1 cellular context compared by ENCODE assay signal in the genomic region with DNA sequence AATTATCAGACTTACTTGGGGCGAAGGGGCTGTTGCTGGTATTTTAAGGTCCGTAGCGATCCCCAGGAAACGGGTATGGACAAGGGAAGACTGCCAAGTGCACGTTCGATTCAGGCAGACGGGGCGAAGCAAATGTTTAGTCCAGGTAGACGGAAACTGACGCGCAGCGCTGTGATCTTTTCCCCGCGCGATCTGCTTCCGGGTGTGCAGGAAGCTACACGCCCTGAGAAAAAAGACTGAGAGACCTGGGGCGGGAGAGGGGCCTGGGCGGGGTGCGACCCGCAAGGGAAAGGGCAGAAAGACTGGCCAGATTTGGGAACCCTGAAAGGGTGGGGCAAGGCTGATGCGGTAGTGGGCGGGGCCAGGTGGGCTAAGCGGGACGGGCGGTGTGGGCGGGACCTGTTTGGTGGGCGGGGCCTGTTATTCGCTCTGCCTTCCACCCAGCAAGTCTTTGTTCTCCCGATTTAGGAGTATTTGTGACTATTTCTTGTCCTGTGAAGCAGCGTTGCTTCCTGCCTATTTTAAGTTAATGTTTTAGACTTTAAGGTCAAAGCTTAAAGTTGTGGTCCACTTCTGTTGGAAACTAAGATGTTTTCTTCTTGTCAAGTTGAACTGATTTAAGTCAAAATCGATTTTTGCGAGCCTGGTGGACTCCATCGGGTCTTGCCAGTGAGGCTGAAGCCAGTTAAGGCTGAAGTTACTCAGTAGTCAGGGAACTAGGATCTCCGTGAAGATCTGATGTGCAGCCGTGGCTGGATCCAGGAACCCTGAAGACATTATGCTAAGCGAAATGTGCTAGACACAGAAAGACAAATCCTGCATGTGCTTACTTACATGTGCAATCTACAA.
TF ChIP-seq lines count a peak whose summit lies in the region.

TSS of gene ZNF836 (minus strand) at position 301 of the 849 bp plus-strand sequence. CDS start 3,549 bp downstream, outside the sequence.

TF ChIP-seq in H1, 55 proteins besides CTCF, POLR2A, EP300 and RAD21 (continued from another document):
- TF ChIP-seq NRF1 (IDR thresholded peaks at IDR 0.05; ENCODE audit: low read depth, low read length) = no peak
- 0 out of 2 replicates have a peak, but pooled peaks have one; percentile 27 for TF ChIP-seq PHF8 (conservative IDR thresholded peaks at IDR 0.05; ENCODE audit: low read depth, low read length)
- TF ChIP-seq TBP (IDR thresholded peaks at IDR 0.05; ENCODE audit: low read depth, low read length) = no peak
- 0 out of 4 replicates have a peak, but pooled peaks of 1 of the 2 experiments have one; percentile 65 for TF ChIP-seq HDAC2 (IDR thresholded peaks at IDR 0.05; ENCODE audit: borderline replicate concordance in 1 of 2, low read depth in 2 of 2, low read length in 2 of 2)
- no peak for TF ChIP-seq JUND (IDR thresholded peaks at IDR 0.05; ENCODE audit: low read length)
- TF ChIP-seq SP1 (IDR thresholded peaks at IDR 0.05; ENCODE audit: low read depth, low read length) = no peak
- TF ChIP-seq RBBP5 (IDR thresholded peaks at IDR 0.05; ENCODE audit: borderline replicate concordance, low read depth, low read length) = peak; percentile 66; the same call in 1 of the 2 replicates
- TF ChIP-seq HDAC6 (IDR thresholded peaks at IDR 0.05; ENCODE audit: low read depth, low read length) = no peak
- peak; percentile 47 for TF ChIP-seq KDM4A (IDR thresholded peaks at IDR 0.05; ENCODE audit: low read depth, low read length, severe bottlenecking)
- peak; percentile 63; the same call in 1 of the 2 replicates for TF ChIP-seq TAF1 (IDR thresholded peaks at IDR 0.05; ENCODE audit: low read depth, low read length)
- TF ChIP-seq JUN (IDR thresholded peaks at IDR 0.05; ENCODE audit: low read depth, low read length) = no peak
- TF ChIP-seq E2F6 (IDR thresholded peaks at IDR 0.05) = no peak; the same call in 1 of the 2 replicates
- TF ChIP-seq YY1 (IDR thresholded peaks at IDR 0.05; ENCODE audit: low read depth, low read length) = no peak
TF ChIP-seq in H1: peak in this region for 6.
